ENCODE assay signal across 8 cellular contexts in the genomic region with DNA sequence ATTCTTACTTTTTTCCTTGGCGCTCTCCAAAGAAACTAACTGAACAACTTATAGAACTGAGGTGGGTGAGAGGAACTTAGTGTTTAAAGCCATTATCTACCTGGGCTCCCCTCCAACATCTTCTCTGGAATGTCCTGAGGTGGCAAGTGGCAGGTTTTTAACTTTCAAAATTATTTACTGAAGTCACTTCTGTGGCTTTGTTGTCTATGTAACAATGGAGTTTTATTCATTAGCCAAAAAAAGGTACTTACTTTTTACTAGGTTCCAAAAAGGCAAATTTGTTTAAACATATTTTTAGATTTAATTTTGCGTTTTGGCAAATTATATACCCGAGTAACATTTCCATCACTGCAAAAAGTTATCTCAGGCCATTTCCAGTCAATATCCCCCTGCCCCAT. TPM values are rescaled to one million over a fixed set of nuclear protein-coding genes. Genes with fewer than 3 reads are reported as not detected.
DNase-seq lines count a peak whose midpoint lies in the region; TF ChIP-seq lines count a peak whose summit lies in the region.

No MANE protein-coding gene starts in this region.

- H3K14ac ChIP-seq in H9 (ENCODE audit: insufficient read depth, low read length), result no peak overlapping the region

- H3K9me2 ChIP-seq in SU-DHL-6 (replicated peaks; ENCODE audit: insufficient read depth, low read length), result no peaks in the 10 kb centered on the region

- H3K36me3 ChIP-seq in SU-DHL-6 (ENCODE audit: low read length) (peaks cover 51% of the 10 kb centered on the region), esophagus muscularis mucosa (peaks cover 8 to 45% (median 31%) of the 10 kb centered on the region in 4 donors), skeletal muscle tissue (ENCODE audit: control insufficient read depth in 3 of 3, insufficient read depth in 3 of 3, low read length in 3 of 3) (peaks cover 22 to 34% (median 27%) of the 10 kb centered on the region in 3 donors)

- peak overlapping the region; percentile 48 for H3K4me2 ChIP-seq in H9 (ENCODE audit: insufficient read depth, insufficient read length, low read length)
- peak overlapping the region; percentile 87 for H3K4me2 ChIP-seq in SU-DHL-6 (ENCODE audit: low read depth, low read length, poor library complexity, severe bottlenecking)

- no peaks in the 10 kb centered on the region for H3K23me2 ChIP-seq in H9 (ENCODE audit: insufficient read length, low read depth, low read length, poor library complexity, severe bottlenecking)

- no peak for TF ChIP-seq POLR2A in esophagus muscularis mucosa (IDR thresholded peaks at IDR 0.05; ENCODE audit: low read depth)

- H3K27me3 ChIP-seq in H9 (ENCODE audit: insufficient read depth, low read length) (no peaks in the 10 kb centered on the region), SU-DHL-6 (ENCODE audit: low read length) (no peaks in the 10 kb centered on the region), esophagus muscularis mucosa (no peaks in the 10 kb centered on the region), skeletal muscle tissue (ENCODE audit: control insufficient read depth in 3 of 3, insufficient read depth in 3 of 3, low read length in 3 of 3) (no peaks in the 10 kb centered on the region)

- H4K5ac ChIP-seq in H9 (ENCODE audit: insufficient read length, low read depth, low read length), result no peak overlapping the region

- H2BK5ac ChIP-seq in H9 (ENCODE audit: insufficient read length, low read length), result no peak overlapping the region

- peak overlapping the region in 2 of 3 experiments; percentile 81 to 97; a peak in 3 of 7 replicates for H3K27ac Mint-ChIP-seq in H9

- no peak overlapping the region for H4K91ac ChIP-seq in H9 (ENCODE audit: insufficient read length, low read depth, low read length)

- no peak overlapping the region for H3K18ac ChIP-seq in H9 (ENCODE audit: insufficient read length, low read depth, low read length)

- H3K4me3 ChIP-seq in SU-DHL-6 (ENCODE audit: insufficient read depth, low read length, poor library complexity, severe bottlenecking) (peak overlapping the region; percentile 85), esophagus muscularis mucosa (peak overlapping the region; percentile 2 to 100 (median 80)), skeletal muscle tissue (ENCODE audit: low read length in 3 of 3) (no peak overlapping the region)

- TF ChIP-seq EP300 in esophagus muscularis mucosa (IDR thresholded peaks at IDR 0.05), result no peak

- WGBS in H9 (ENCODE audit: extremely low coverage, insufficient read length, low lambda C conversion rate), result no CpG with 5 or more reads among the region's 3 CpGs
- WGBS in esophagus muscularis mucosa, result 70% methylated on average over 3 of the region's 3 CpGs

- H3K9me3 ChIP-seq in H9 (ENCODE audit: control insufficient read depth, low read depth, low read length), result no peaks in the 10 kb centered on the region
- H3K9me3 ChIP-seq in SU-DHL-6 (ENCODE audit: insufficient read depth, low read length), result no peaks in the 10 kb centered on the region
- no peaks in the 10 kb centered on the region for H3K9me3 ChIP-seq in esophagus muscularis mucosa
- no peaks in the 10 kb centered on the region for H3K9me3 ChIP-seq in skeletal muscle tissue (ENCODE audit: control insufficient read depth in 3 of 3, low read length in 3 of 3)

- no peak overlapping the region for H3K9ac ChIP-seq in H9 (ENCODE audit: extremely low read depth, insufficient read length, low read length)
- peak overlapping the region; percentile 99 for H3K9ac ChIP-seq in SU-DHL-6 (ENCODE audit: low read length)
- H3K9ac ChIP-seq in skeletal muscle tissue (ENCODE audit: low read depth in 1 of 3, low read length in 3 of 3), result no peak overlapping the region

- H2BK12ac ChIP-seq in H9 (ENCODE audit: insufficient read length, low read depth, low read length), result no peak overlapping the region

- DNase-seq in H9, result no peak
- no peak for DNase-seq in esophagus muscularis mucosa (ENCODE audit: extremely low spot score)
- DNase-seq in NCI-H526 (lab: John Stamatoyannopoulos, UW), result no peak
- no peak for DNase-seq in effector CD8-positive, alpha-beta T cell (lab: John Stamatoyannopoulos, UW)
- DNase-seq in NCI-H1092 (lab: John Stamatoyannopoulos, UW), result no peak
- DNase-seq in NCI-H510A (lab: John Stamatoyannopoulos, UW), result no peak

- H4K8ac ChIP-seq in H9 (replicated peaks; ENCODE audit: insufficient read length, low read depth, low read length), result no peak overlapping the region

- H2AK5ac ChIP-seq in H9 (ENCODE audit: insufficient read length, low read length), result no peak overlapping the region

- H3K56ac ChIP-seq in H9 (ENCODE audit: insufficient read length, low read depth, low read length), result no peak overlapping the region

- H3K27ac ChIP-seq in H9 (ENCODE audit: insufficient read length, low read depth, low read length) (no peak overlapping the region), SU-DHL-6 (ENCODE audit: low read depth, low read length) (peak overlapping the region; percentile 92; the same call in 1 of the 2 replicates), esophagus muscularis mucosa (replicated peaks in 1 of 4) (peak overlapping the region; percentile 92 to 99 (median 96)), skeletal muscle tissue (ENCODE audit: low read depth, low read length) (peak overlapping the region; percentile 16)

- H2BK120ac ChIP-seq in H9 (ENCODE audit: low read depth, low read length, poor library complexity, severe bottlenecking), result no peak overlapping the region

- no peak overlapping the region for H3T11ph ChIP-seq in H9 (ENCODE audit: low read length)

- H3F3A ChIP-seq in SU-DHL-6 (ENCODE audit: insufficient read depth), result peaks cover 46% of the 10 kb centered on the region

- H3K79me2 ChIP-seq in H9 (ENCODE audit: insufficient read depth, low read length), result peaks cover 31% of the 10 kb centered on the region
- peaks cover 74% of the 10 kb centered on the region for H3K79me2 ChIP-seq in SU-DHL-6 (ENCODE audit: insufficient read depth, low read length)

- peaks cover 56 to 72% (median 64%) of the 10 kb centered on the region in 3 experiments for H3K36me3 Mint-ChIP-seq in H9 (ENCODE audit: insufficient read depth in 1 of 3, low read depth in 3 of 3)

- peaks cover 0 to 2% of the 10 kb centered on the region in 2 experiments; a peak in 2 of 5 replicates for H3K9me3 Mint-ChIP-seq in H9

- no peak overlapping the region for H3K4ac ChIP-seq in H9 (ENCODE audit: low read depth, low read length)

- H2BK15ac ChIP-seq in H9 (ENCODE audit: low read depth, low read length), result no peak overlapping the region

- H3K23ac ChIP-seq in H9 (ENCODE audit: insufficient read length, low read depth, low read length), result no peak overlapping the region

- peaks cover 61 to 68% of the 10 kb centered on the region in 2 experiments for H3K4me1 Mint-ChIP-seq in H9

- intact Hi-C loops in esophagus muscularis mucosa (cut with DNase I), result no loop called here

- H2AFZ ChIP-seq in H9 (ENCODE audit: low read length), result no peak overlapping the region
- no peak overlapping the region for H2AFZ ChIP-seq in SU-DHL-6 (ENCODE audit: low read depth, low read length, severe bottlenecking)

- peaks cover 7% of the 10 kb centered on the region for H3K27me3 Mint-ChIP-seq in H9 (ENCODE audit: low read depth)

- TF ChIP-seq CTCF in H9 (conservative IDR thresholded peaks at IDR 0.05) (no peak), SU-DHL-6 (IDR thresholded peaks at IDR 0.05; ENCODE audit: insufficient read depth, low read length, poor library complexity, severe bottlenecking) (no peak), esophagus muscularis mucosa (IDR thresholded peaks at IDR 0.05) (no peak)

- H3K79me1 ChIP-seq in H9 (ENCODE audit: insufficient read depth, low read depth, low read length, poor library complexity, severe bottlenecking), result peaks cover 11% of the 10 kb centered on the region

- no peak overlapping the region for H2BK20ac ChIP-seq in H9 (ENCODE audit: low read depth, low read length, poor library complexity, severe bottlenecking)

- no peaks in the 10 kb centered on the region for H4K20me1 ChIP-seq in H9 (ENCODE audit: control insufficient read depth, insufficient read depth, insufficient read length)
- H4K20me1 ChIP-seq in SU-DHL-6 (ENCODE audit: low read depth, low read length), result peaks cover 53% of the 10 kb centered on the region

- H3K4me1 ChIP-seq in H9 (ENCODE audit: insufficient read depth, low read length), result peaks cover 14% of the 10 kb centered on the region; the same call in 1 of the 2 replicates
- peaks cover 65 to 87% (median 84%) of the 10 kb centered on the region in 4 donors for H3K4me1 ChIP-seq in esophagus muscularis mucosa
- peaks cover 38 to 61% (median 47%) of the 10 kb centered on the region in 3 donors for H3K4me1 ChIP-seq in skeletal muscle tissue (ENCODE audit: control insufficient read depth in 3 of 3, insufficient read depth in 3 of 3, low read length in 3 of 3)

- peak overlapping the region; percentile 97 to 98 for H3K4me3 Mint-ChIP-seq in H9

RNA-seq across cellular contexts. Expression of a gene that starts 2.4 kb away (rescaled TPM):
- 1,781 and 1,786 TPM in 2 replicates for total RNA-seq in H9 (2021)
- 100 to 1,000 TPM; 595 to 895 (median 621) TPM for total RNA-seq in esophagus muscularis mucosa
- total RNA-seq in skeletal muscle tissue, result 320 TPM

RNA-seq across cellular contexts. Expression of a gene that starts 58.7 kb away (rescaled TPM):
- total RNA-seq in H9 (2021) (92.7 and 103 TPM in 2 replicates), esophagus muscularis mucosa (100 to 1,000 TPM; 133 to 212 (median 168) TPM), skeletal muscle tissue (212 TPM)

Comparison
In these comparisons a context has a peak if more than half of its experiments do, and no peak if none do; other contexts are left out.
1. H3K4me3 ChIP-seq: peak in SU-DHL-6 (single experiment) and esophagus muscularis mucosa (4 of 4); none in skeletal muscle tissue (0 of 3).